ENCODE assay signal across 1 cellular context in genomic region chr13:113125506-113126264, GRCh38.
A peak's percentile ranks its signal among the peaks of the same experiment; 100 is the strongest.
TF ChIP-seq lines count a peak whose summit lies in the region.

No MANE protein-coding gene starts in this region.

TF ChIP-seq in HepG2, 621 proteins besides CTCF, POLR2A, EP300 and RAD21 (continued from another document):
- TF ChIP-seq DNMT1 (CRISPR knock-in tag; IDR thresholded peaks at IDR 0.05) (no peak), PAF1 (CRISPR knock-in tag; IDR thresholded peaks at IDR 0.05) (peak; percentile 53; the same call in 1 of the 2 replicates), MEIS1 (CRISPR knock-in tag; IDR thresholded peaks at IDR 0.05; ENCODE audit: borderline replicate concordance) (no peak), ZBTB7B (CRISPR knock-in tag; IDR thresholded peaks at IDR 0.05) (no peak), CENPBD1 (CRISPR knock-in tag; IDR thresholded peaks at IDR 0.05; ENCODE audit: borderline replicate concordance, low read depth) (no peak), ZC3H13 (CRISPR knock-in tag; IDR thresholded peaks at IDR 0.05) (peak; percentile 81), ZNF501 (CRISPR knock-in tag; IDR thresholded peaks at IDR 0.05) (0 out of 2 replicates have a peak, but pooled peaks have one; percentile 7), ZFP91 (CRISPR knock-in tag; IDR thresholded peaks at IDR 0.05; ENCODE audit: borderline replicate concordance) (peak; percentile 40; the same call in 1 of the 2 replicates), ZFP41 (CRISPR knock-in tag; IDR thresholded peaks at IDR 0.05; ENCODE audit: borderline replicate concordance) (no peak), ZNF607 (CRISPR knock-in tag; IDR thresholded peaks at IDR 0.05; ENCODE audit: borderline replicate concordance) (no peak), RBM22 (optimal IDR thresholded peaks at IDR 0.05; ENCODE audit: low read length) (peak; percentile 8), IKZF1 (IDR thresholded peaks at IDR 0.05) (no peak), BCL3 (CRISPR knock-in tag; IDR thresholded peaks at IDR 0.05) (0 out of 2 replicates have a peak, but pooled peaks have one; percentile 21), ZNF124 (CRISPR knock-in tag; IDR thresholded peaks at IDR 0.05) (no peak), ZNF709 (CRISPR knock-in tag; IDR thresholded peaks at IDR 0.05) (no peak), SALL1 (CRISPR knock-in tag; IDR thresholded peaks at IDR 0.05) (peak; percentile 10; the same call in 1 of the 2 replicates), AHDC1 (CRISPR knock-in tag; IDR thresholded peaks at IDR 0.05; ENCODE audit: borderline replicate concordance) (no peak), DDIT3 (CRISPR knock-in tag; IDR thresholded peaks at IDR 0.05) (no peak), MTF1 (CRISPR knock-in tag; IDR thresholded peaks at IDR 0.05) (no peak), ZNF710 (CRISPR knock-in tag; IDR thresholded peaks at IDR 0.05; ENCODE audit: borderline replicate concordance) (no peak), REXO4 (CRISPR knock-in tag; IDR thresholded peaks at IDR 0.05; ENCODE audit: borderline replicate concordance) (no peak), RELA (CRISPR knock-in tag; IDR thresholded peaks at IDR 0.05) (no peak), MAZ (IDR thresholded peaks at IDR 0.05; ENCODE audit: borderline replicate concordance, low read depth, low read length) (no peak), MAZ (CRISPR knock-in tag; IDR thresholded peaks at IDR 0.05; ENCODE audit: low read depth) (0 out of 2 replicates have a peak, but pooled peaks have one; percentile 23), POLR2G (IDR thresholded peaks at IDR 0.05; ENCODE audit: low read depth, low read length) (peak; percentile 46), DMTF1 (CRISPR knock-in tag; IDR thresholded peaks at IDR 0.05) (no peak), POLR2AphosphoS5 (IDR thresholded peaks at IDR 0.05; ENCODE audit: low read depth, low read length) (peak; percentile 51; the same call in 1 of the 2 replicates), HNF1A (IDR thresholded peaks at IDR 0.05; ENCODE audit: low read depth) (no peak), HNF1A (CRISPR knock-in tag; IDR thresholded peaks at IDR 0.05; ENCODE audit: borderline replicate concordance) (no peak), ZNF530 (CRISPR knock-in tag; IDR thresholded peaks at IDR 0.05; ENCODE audit: low read depth) (no peak), AKAP8 (CRISPR knock-in tag; IDR thresholded peaks at IDR 0.05) (0 out of 2 replicates have a peak, but pooled peaks have one; percentile 41)
